22 cellular contexts compared by ENCODE assay signal in the genomic region with DNA sequence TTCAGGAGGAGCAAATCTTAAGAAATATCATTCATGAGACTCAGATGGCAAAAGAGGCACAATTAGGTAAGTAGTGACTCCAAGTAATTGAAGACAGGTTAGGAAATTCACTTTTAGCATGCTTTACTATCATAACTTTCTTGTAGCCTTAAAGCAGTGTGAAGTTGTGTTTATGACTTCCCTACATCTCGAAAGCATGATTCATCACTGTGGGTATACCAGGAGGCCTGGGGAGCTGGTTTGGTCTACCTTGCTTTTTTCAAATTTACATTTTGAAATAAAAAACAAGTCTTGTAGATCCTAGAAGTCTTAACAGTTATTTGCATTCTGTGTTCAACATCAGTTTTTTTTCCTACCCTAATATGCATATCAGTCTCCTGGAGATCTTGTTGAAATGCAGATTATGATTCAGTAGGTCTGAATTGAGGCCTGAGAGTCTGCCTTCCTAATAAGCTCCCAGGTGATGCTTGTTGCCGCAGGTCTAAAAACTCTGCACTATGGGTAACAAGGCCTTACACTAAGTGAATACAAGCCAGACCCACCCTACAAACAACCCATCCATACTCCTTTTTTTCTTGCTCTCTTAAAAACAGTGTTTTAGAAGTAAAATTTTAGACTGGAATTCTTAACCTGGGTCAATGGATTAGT. TPM values are rescaled to one million over a fixed set of nuclear protein-coding genes. Genes with fewer than 3 reads are reported as not detected.
DNase-seq lines count a peak whose midpoint lies in the region; ATAC-seq and TF ChIP-seq lines count a peak whose summit lies in the region.
"Had no signal": no experiment of that assay in that cellular context is flagged by ENCODE, and none has a peak within 500 bp of the region (broad histone marks: within the 10 kb centered on the region; RNA-seq: fewer than 3 reads in every experiment).

No MANE protein-coding gene starts in this region.

- H2AK5ac ChIP-seq in IMR-90 (ENCODE audit: low read depth, low read length), result no peak overlapping the region
- H2AK5ac ChIP-seq in mesenchymal stem cell (ENCODE audit: low read length, severe bottlenecking), result no peak overlapping the region

- H3K27me3 ChIP-seq in IMR-90 (ENCODE audit: control insufficient read depth, insufficient read depth, low read length) (no peaks in the 10 kb centered on the region), adipocyte (replicated peaks; ENCODE audit: control insufficient read depth, insufficient read depth, low read length) (no peaks in the 10 kb centered on the region), mesenchymal stem cell (ENCODE audit: control insufficient read depth in 1 of 2, insufficient read depth in 1 of 2, low read length in 2 of 2) (no peaks in the 10 kb centered on the region), thyroid gland (no peaks in the 10 kb centered on the region)
- H3K27me3 ChIP-seq in CD4-positive, alpha-beta memory T cell (ENCODE audit: insufficient read depth, low read length), result no peaks in the 10 kb centered on the region
- H3K27me3 ChIP-seq: BLaER1 treated with 17β-estradiol and CSF1 and Interleukin-3, amounts not matched to agents 10 nM and 100 nM; breast epithelium; MG63 had no signal

- no peak overlapping the region for H3K9ac ChIP-seq in IMR-90 (ENCODE audit: low read depth, low read length)
- no peak overlapping the region for H3K9ac ChIP-seq in adipocyte (ENCODE audit: low read length)
- no peak overlapping the region for H3K9ac ChIP-seq in mesenchymal stem cell (ENCODE audit: low read length)
- H3K9ac ChIP-seq: BLaER1 treated with 17β-estradiol and CSF1 and Interleukin-3, amounts not matched to agents 10 nM and 100 nM had no signal

- no TSS peak for BruUV-seq in IMR-90 (replicated peaks; lab: Mats Ljungman, UMichigan)

- no peak overlapping the region for H2BK20ac ChIP-seq in IMR-90 (ENCODE audit: low read depth, low read length)

- 0 out of 2 replicates have a peak, but pooled peaks cover 3% of the 10 kb centered on the region for H3K9me1 ChIP-seq in IMR-90 (ENCODE audit: insufficient read depth, low read length)

- no peak for DNase-seq in activated T-cell treated with anti-CD3 and anti-CD28 coated beads, Interleukin-2, amount 50 U/mL, for 4 hours
- DNase-seq in activated T-cell treated with anti-CD3 and anti-CD28 coated beads for 4 hours (no peak), IMR-90 (peak; percentile 55), adipocyte (ENCODE audit: low read depth) (peak; percentile 1), mesenchymal stem cell (peak; percentile 8), thyroid gland (no peak), Right ventricle myocardium superior (no peak)
- no peak for DNase-seq in CD4-positive, alpha-beta memory T cell
- DNase-seq: ACHN, cortex of kidney, DMS 273 treated with DMSO at 0.1 percent for 48 hours, GDM1, islet precursor cell, lower lobe of right lung, MG63, NCI-H1417 treated with DMSO at 0.1 percent for 48 hours, NCI-H510A treated with DMSO at 0.1 percent for 48 hours, RPMI8226 had no signal

- no peak overlapping the region for H2BK5ac ChIP-seq in IMR-90 (ENCODE audit: low read depth, low read length, poor library complexity, severe bottlenecking)
- no peak overlapping the region for H2BK5ac ChIP-seq in mesenchymal stem cell (ENCODE audit: low read depth, low read length, poor library complexity, severe bottlenecking)

- no CpG with 5 or more reads among the region's 2 CpGs for WGBS in IMR-90 (ENCODE audit: extremely low coverage in 2 of 2, insufficient read length in 1 of 2), 2 experiments
- no CpG with 5 or more reads among the region's 2 CpGs for WGBS in mesenchymal stem cell
- WGBS in thyroid gland, 2 donors, result 97 to 98% methylated on average over 2 of the region's 2 CpGs

- in situ Hi-C loops in IMR-90 (cut with MboI; ENCODE audit: low sequenced_read_pairs), result no loop called here

- H3K36me3 Mint-ChIP-seq in activated T-cell treated with anti-CD3 and anti-CD28 coated beads, Interleukin-2, amount 50 U/mL, for 4 hours (ENCODE audit: insufficient read depth), result peaks cover 45% of the 10 kb centered on the region
- H3K36me3 Mint-ChIP-seq in CD4-positive, alpha-beta memory T cell, result peaks cover 63 to 90% of the 10 kb centered on the region in 2 donors

- no peaks in the 10 kb centered on the region for H4K20me1 ChIP-seq in IMR-90 (ENCODE audit: insufficient read depth, low read length)
- H4K20me1 ChIP-seq: BLaER1 treated with 17β-estradiol and CSF1 and Interleukin-3, amounts not matched to agents 10 nM and 100 nM had no signal

- H3K9me3 ChIP-seq in IMR-90 (ENCODE audit: control insufficient read depth, insufficient read depth, low read length) (no peaks in the 10 kb centered on the region), adipocyte (ENCODE audit: control insufficient read depth, low read length) (no peaks in the 10 kb centered on the region), mesenchymal stem cell (ENCODE audit: control insufficient read depth, low read length) (no peaks in the 10 kb centered on the region), thyroid gland (no peaks in the 10 kb centered on the region)
- no peaks in the 10 kb centered on the region for H3K9me3 ChIP-seq in CD4-positive, alpha-beta memory T cell (ENCODE audit: control insufficient read depth in 1 of 2, low read length in 2 of 2)
- H3K9me3 ChIP-seq: BLaER1 treated with 17β-estradiol and CSF1 and Interleukin-3, amounts not matched to agents 10 nM and 100 nM; breast epithelium; lower lobe of right lung; MG63 had no signal

- peak; percentile 40 to 51 for ATAC-seq in activated T-cell treated with anti-CD3 and anti-CD28 coated beads, Interleukin-2, amount 50 U/mL, for 4 hours
- ATAC-seq in IMR-90 (ENCODE audit: low read depth) (peak; percentile 83), Right ventricle myocardium superior (ENCODE audit: poor library complexity) (no peak)
- ATAC-seq: lower lobe of right lung, SK-N-SH treated with all-trans-retinoic acid at 6 μM for 48 hours had no signal

- H4K5ac ChIP-seq in IMR-90 (ENCODE audit: low read depth, low read length), result no peak overlapping the region; the same call in 1 of the 2 replicates

- H3K18ac ChIP-seq in IMR-90 (ENCODE audit: low read depth, low read length) (no peak overlapping the region; the same call in 1 of the 2 replicates), mesenchymal stem cell (ENCODE audit: low read depth in 1 of 2, low read length in 2 of 2) (no peak overlapping the region)

- H3K4me1 ChIP-seq in IMR-90 (ENCODE audit: control insufficient read depth, insufficient read depth, low read length) (0 out of 2 replicates have a peak, but pooled peaks cover 3% of the 10 kb centered on the region), adipocyte (ENCODE audit: control insufficient read depth, insufficient read depth, low read length) (no peaks in the 10 kb centered on the region), mesenchymal stem cell (ENCODE audit: control insufficient read depth, insufficient read depth, low read depth, low read length) (peaks cover 3% of the 10 kb centered on the region), thyroid gland (peaks cover 4 to 19% of the 10 kb centered on the region in 2 donors)
- no peaks in the 10 kb centered on the region for H3K4me1 ChIP-seq in CD4-positive, alpha-beta memory T cell (ENCODE audit: insufficient read depth, low read length)
- H3K4me1 ChIP-seq: BLaER1 treated with 17β-estradiol and CSF1 and Interleukin-3, amounts not matched to agents 10 nM and 100 nM; breast epithelium; lower lobe of right lung had no signal

- dilution Hi-C loops in IMR-90 (cut with HindIII; ENCODE audit: low sequenced_read_pairs, unreplicated experiment), result no loop called here

- H3K4me1 Mint-ChIP-seq in activated T-cell treated with anti-CD3 and anti-CD28 coated beads, Interleukin-2, amount 50 U/mL, for 4 hours (ENCODE audit: low read depth), result peaks cover 15% of the 10 kb centered on the region
- peaks cover 0 to 4% (median 1%) of the 10 kb centered on the region in 4 donors for H3K4me1 Mint-ChIP-seq in CD4-positive, alpha-beta memory T cell

- no peak overlapping the region for H3K4me3 Mint-ChIP-seq in activated T-cell treated with anti-CD3 and anti-CD28 coated beads, Interleukin-2, amount 50 U/mL, for 4 hours
- H3K4me3 Mint-ChIP-seq in CD4-positive, alpha-beta memory T cell, result no peak overlapping the region
- H3K4me3 Mint-ChIP-seq: activated naive CD4-positive, alpha-beta T cell treated with anti-CD3 and anti-CD28 coated beads, Interleukin-2, amount 50 U/mL, for 24 hours had no signal

- H3K9me3 Mint-ChIP-seq in activated T-cell treated with anti-CD3 and anti-CD28 coated beads, Interleukin-2, amount 50 U/mL, for 4 hours, result no peaks in the 10 kb centered on the region
- no peaks in the 10 kb centered on the region for H3K9me3 Mint-ChIP-seq in CD4-positive, alpha-beta memory T cell
- H3K9me3 Mint-ChIP-seq: activated naive CD4-positive, alpha-beta T cell treated with anti-CD3 and anti-CD28 coated beads, Interleukin-2, amount 50 U/mL, for 24 hours had no signal

- H2AFZ ChIP-seq in IMR-90 (replicated peaks; ENCODE audit: low read length, poor library complexity) (no peak overlapping the region), mesenchymal stem cell (ENCODE audit: low read depth, low read length) (no peak overlapping the region)

- no peak overlapping the region for H4K91ac ChIP-seq in IMR-90 (ENCODE audit: insufficient read depth, low read depth, low read length)
- no peak overlapping the region for H4K91ac ChIP-seq in mesenchymal stem cell (ENCODE audit: low read length)

- H3K79me1 ChIP-seq in IMR-90 (ENCODE audit: low read depth in 1 of 2, low read length in 2 of 2) (peaks cover 0 to 3% of the 10 kb centered on the region in 2 experiments; a peak in 1 of 4 replicates), mesenchymal stem cell (replicated peaks; ENCODE audit: low read length, poor library complexity, severe bottlenecking) (peaks cover 4% of the 10 kb centered on the region)

- H3K36me3 ChIP-seq in IMR-90 (ENCODE audit: control insufficient read depth, insufficient read depth, low read length) (peaks cover 31% of the 10 kb centered on the region), adipocyte (ENCODE audit: control insufficient read depth, insufficient read depth, low read length, severe bottlenecking) (peaks cover 92% of the 10 kb centered on the region), mesenchymal stem cell (ENCODE audit: control insufficient read depth in 1 of 2, insufficient read depth in 2 of 2, low read depth in 1 of 2, low read length in 2 of 2) (peaks cover 8 to 94% of the 10 kb centered on the region in 2 experiments), thyroid gland (peaks cover 16 to 39% of the 10 kb centered on the region in 2 donors)
- H3K36me3 ChIP-seq in CD4-positive, alpha-beta memory T cell (ENCODE audit: insufficient read depth, low read length), result peaks cover 64% of the 10 kb centered on the region

- no peak overlapping the region for H3K56ac ChIP-seq in IMR-90 (ENCODE audit: extremely low read depth, insufficient read depth, low read length)

- POLR2A ChIA-PET in IMR-90 (lab: Charles Lee; ENCODE audit: unreplicated experiment), result no interaction called here
- POLR2A ChIA-PET in CD4-positive, alpha-beta memory T cell (lab: Charles Lee; ENCODE audit: partially characterized antibody), result no interaction called here

- H2BK15ac ChIP-seq in IMR-90 (ENCODE audit: low read depth, low read length) (no peak overlapping the region), mesenchymal stem cell (ENCODE audit: low read depth, poor library complexity, severe bottlenecking) (no peak overlapping the region)

- TF ChIP-seq CTCF in IMR-90 (conservative IDR thresholded peaks at IDR 0.05; ENCODE audit: low read depth, low read length), result no peak
- no peak for TF ChIP-seq CTCF in thyroid gland (IDR thresholded peaks at IDR 0.05)

- H3K4me2 ChIP-seq in IMR-90 (ENCODE audit: low read depth, low read length), result no peak overlapping the region
- H3K4me2 ChIP-seq in mesenchymal stem cell (ENCODE audit: low read length, poor library complexity, severe bottlenecking), result no peak overlapping the region
- H3K4me2 ChIP-seq: BLaER1 treated with 17β-estradiol and CSF1 and Interleukin-3, amounts not matched to agents 10 nM and 100 nM had no signal

- H4K8ac ChIP-seq in IMR-90 (ENCODE audit: low read depth in 2 of 2, low read length in 2 of 2) (no peak overlapping the region), mesenchymal stem cell (ENCODE audit: low read length) (no peak overlapping the region)

- intact Hi-C loops in IMR-90 (cut with micrococcal nuclease), result no loop called here
- intact Hi-C loops in thyroid gland (cut with DNase I), result no loop called here
- intact Hi-C loops in CD4-positive, alpha-beta memory T cell (cut with micrococcal nuclease), result no loop called here
- intact Hi-C loops in Right ventricle myocardium superior (cut with DNase I), result no loop called here

- H2BK12ac ChIP-seq in mesenchymal stem cell (ENCODE audit: low read length in 2 of 2), result no peak overlapping the region

- no peak overlapping the region for H3K4me3 ChIP-seq in IMR-90 (ENCODE audit: insufficient read depth, low read depth, low read length)
- H3K4me3 ChIP-seq in adipocyte (ENCODE audit: low read length), result no peak overlapping the region
- H3K4me3 ChIP-seq in mesenchymal stem cell (ENCODE audit: insufficient read depth in 1 of 2, low read depth in 1 of 2, low read length in 2 of 2), result no peak overlapping the region
- H3K4me3 ChIP-seq in thyroid gland (replicated peaks in 1 of 3), result no peak overlapping the region
- no peak overlapping the region for H3K4me3 ChIP-seq in CD4-positive, alpha-beta memory T cell (ENCODE audit: low read length in 2 of 2)
- H3K4me3 ChIP-seq: BLaER1 treated with 17β-estradiol and CSF1 and Interleukin-3, amounts not matched to agents 10 nM and 100 nM; breast epithelium; lower lobe of right lung; MG63 had no signal

- H2BK120ac ChIP-seq in IMR-90 (ENCODE audit: low read depth, low read length) (no peak overlapping the region), mesenchymal stem cell (ENCODE audit: low read depth, low read length) (no peak overlapping the region)

- no peaks in the 10 kb centered on the region for H3K27me3 Mint-ChIP-seq in activated T-cell treated with anti-CD3 and anti-CD28 coated beads, Interleukin-2, amount 50 U/mL, for 4 hours (ENCODE audit: low read depth)
- H3K27me3 Mint-ChIP-seq in CD4-positive, alpha-beta memory T cell, result no peaks in the 10 kb centered on the region
- H3K27me3 Mint-ChIP-seq: activated naive CD4-positive, alpha-beta T cell treated with anti-CD3 and anti-CD28 coated beads, Interleukin-2, amount 50 U/mL, for 24 hours had no signal

- TF ChIP-seq POLR2A in IMR-90 (IDR thresholded peaks at IDR 0.05; ENCODE audit: low read depth, low read length) (no peak), thyroid gland (IDR thresholded peaks at IDR 0.05) (no peak)

- H3K4ac ChIP-seq in IMR-90 (ENCODE audit: low read depth, low read length) (no peak overlapping the region), mesenchymal stem cell (ENCODE audit: low read depth in 1 of 2, low read length in 2 of 2) (no peak overlapping the region)

- H3K23ac ChIP-seq in IMR-90 (ENCODE audit: low read depth, low read length) (no peak overlapping the region), mesenchymal stem cell (ENCODE audit: low read length in 2 of 2) (no peak overlapping the region)

- no peak overlapping the region for H3K14ac ChIP-seq in IMR-90 (replicated peaks; ENCODE audit: low read depth, low read length)
- H3K14ac ChIP-seq in mesenchymal stem cell (ENCODE audit: low read length in 2 of 2), result no peak overlapping the region

- peak overlapping the region in 1 of 7 donors; percentile 23 for H3K27ac Mint-ChIP-seq in CD4-positive, alpha-beta memory T cell

- H3K27ac ChIP-seq in IMR-90 (ENCODE audit: insufficient read depth, low read length) (no peak overlapping the region), mesenchymal stem cell (ENCODE audit: low read length, poor library complexity, severe bottlenecking) (no peak overlapping the region), thyroid gland (no peak overlapping the region)
- H3K27ac ChIP-seq in CD4-positive, alpha-beta memory T cell (ENCODE audit: low read depth, low read length), result no peak overlapping the region
- H3K27ac ChIP-seq: BLaER1 treated with 17β-estradiol and CSF1 and Interleukin-3, amounts not matched to agents 10 nM and 100 nM; breast epithelium; lower lobe of right lung had no signal

- CTCF ChIA-PET in IMR-90 (lab: Yijun Ruan, JAX), result interaction anchor here (0.6 kb wide), 1 partner anchor 14 kb away, joined by 3 read pairs; no protein-coding TSS in a partner anchor
- CTCF ChIA-PET in CD4-positive, alpha-beta memory T cell (lab: Charles Lee; ENCODE audit: partially characterized antibody), result no interaction called here

- no peak overlapping the region for H2AK9ac ChIP-seq in IMR-90 (replicated peaks; ENCODE audit: low read depth, low read length, poor library complexity)

- TF ChIP-seq RAD21 in IMR-90 (IDR thresholded peaks at IDR 0.05; ENCODE audit: low read length), result no peak

RNA-seq across cellular contexts. Expression of gene TTC17, which starts 41.4 kb away (rescaled TPM):
- total RNA-seq in activated T-cell treated with anti-CD3 and anti-CD28 coated beads, Interleukin-2, amount 50 U/mL, for 4 hours, result 10 to 100 TPM; 35.1 to 40.6 (median 37.8) TPM
- total RNA-seq in IMR-90 (2012; rRNA removed) (61.3 and 69.4 TPM in 2 replicates), thyroid gland (100 to 1,000 TPM; 143 to 258 (median 192) TPM), Right ventricle myocardium superior (28.6 TPM)
- polyA plus RNA-seq in IMR-90 (2012; rRNA removed), result 56.3 and 57.3 TPM in 2 replicates
- 12.6 and 20.5 TPM in 2 replicates for polyA plus RNA-seq in IMR-90 (2012; cell fraction: cytosol; rRNA removed)
- 88.0 and 222 TPM in 2 replicates for polyA plus RNA-seq in IMR-90 (2012; cell fraction: nucleus; rRNA removed; ENCODE audit: low replicate concordance)
- polyA plus RNA-seq in mesenchymal stem cell (2013, experiment 1 of 2), result 58.5 TPM
- polyA plus RNA-seq in mesenchymal stem cell (2013, experiment 2 of 2), result 55.9 TPM
- total RNA-seq in CD4-positive, alpha-beta memory T cell, result 100 to 1,000 TPM; 105 to 112 TPM
- polyA plus RNA-seq in CD4-positive, alpha-beta memory T cell, result 10 to 100 TPM; 50.7 to 59.5 TPM

Comparison
In these comparisons a context has a peak if more than half of its experiments do, and no peak if none do; other contexts are left out.
1. DNase-seq: peak in IMR-90 (single experiment), adipocyte (single experiment) and mesenchymal stem cell (single experiment); none in activated T-cell treated with anti-CD3 and anti-CD28 coated beads, Interleukin-2, amount 50 U/mL, for 4 hours (single experiment), activated T-cell treated with anti-CD3 and anti-CD28 coated beads for 4 hours (single experiment), thyroid gland (0 of 2), CD4-positive, alpha-beta memory T cell (0 of 5) and Right ventricle myocardium superior (single experiment).